ENCODE assay signal across 24 cellular contexts in genomic region chr11:62580959-62581715, GRCh38.
"Had no signal": no experiment of that assay in that cellular context is flagged by ENCODE, and none has a peak within 500 bp of the region (broad histone marks: within the 10 kb centered on the region; RNA-seq: fewer than 3 reads in every experiment).

No MANE protein-coding gene starts in this region.

- H3K9me3 Mint-ChIP-seq: activated T-helper 1 cell treated with anti-CD3 and anti-CD28 coated beads, Interleukin-12 subunit alpha, Interleukin-12 subunit beta, Interleukin-2, Interleukin-4 antibody, amounts not matched to agents 30 ng/mL and 10 ng/mL and 1 ng/mL, durations not matched to agents 14 hours and 24 hours and 36 hours; nephron; T-helper 1 cell treated with Interleukin-12 subunit alpha and Interleukin-12 subunit beta and Interleukin-4 antibody, amounts not matched to agents 30 μg/mL and 1 μg/mL, for 36 hours had no signal

- DNase-seq: activated CD4-positive, alpha-beta T cell treated with anti-CD3 and anti-CD28 coated beads, Interleukin-2, amount 50 U/mL, for 4 hours; activated CD4-positive, CD25-positive, alpha-beta regulatory T cell treated with anti-CD3 and anti-CD28 coated beads, Interleukin-2, amount 50 U/mL, for 72 hours; activated gamma-delta T cell treated with Interleukin-2 at 50 U/mL for 16 hours; adrenal gland; dermis blood vessel endothelial cell; effector memory CD4-positive, alpha-beta T cell; foreskin fibroblast; left ventricle myocardium inferior; mammary epithelial cell; midbrain; nucleus accumbens; right cardiac atrium; stimulated activated CD4-positive, alpha-beta T cell treated with anti-CD3 and anti-CD28 coated beads, Interleukin-15, amount 100 ng/mL, for 24 hours; stimulated activated CD4-positive, alpha-beta T cell treated with anti-CD3 and anti-CD28 coated beads, Interleukin-2, amount 100 ng/mL, for 48 hours; stomach; upper lobe of left lung had no signal

- FAIRE-seq: bronchial epithelial cell, keratinocyte had no signal

- ATAC-seq: right cardiac atrium had no signal

- H3K9me3 ChIP-seq: adrenal gland, left ventricle myocardium inferior, prostate gland, stomach, upper lobe of left lung had no signal

- H3K4me3 ChIP-seq: adrenal gland, left ventricle myocardium inferior, prostate gland, skin epidermis, stomach, upper lobe of left lung had no signal

- H3K4me1 ChIP-seq: prostate gland had no signal

- H3K4me3 Mint-ChIP-seq: activated T-helper 1 cell treated with anti-CD3 and anti-CD28 coated beads, Interleukin-12 subunit alpha, Interleukin-12 subunit beta, Interleukin-2, Interleukin-4 antibody, amounts not matched to agents 30 ng/mL and 10 ng/mL and 1 ng/mL, durations not matched to agents 14 hours and 24 hours and 36 hours; nephron; T-helper 1 cell treated with Interleukin-12 subunit alpha and Interleukin-12 subunit beta and Interleukin-4 antibody, amounts not matched to agents 30 μg/mL and 1 μg/mL, for 36 hours had no signal

- H3K27ac ChIP-seq: left ventricle myocardium inferior, prostate gland, stomach, upper lobe of left lung, VCaP had no signal

- H3K27me3 ChIP-seq: adrenal gland, stomach, upper lobe of left lung had no signal

- H3K27ac Mint-ChIP-seq: activated T-helper 1 cell treated with anti-CD3 and anti-CD28 coated beads, Interleukin-12 subunit alpha, Interleukin-12 subunit beta, Interleukin-2, Interleukin-4 antibody, amounts not matched to agents 30 ng/mL and 10 ng/mL and 1 ng/mL, durations not matched to agents 14 hours and 24 hours and 36 hours; nephron; T-helper 1 cell treated with Interleukin-12 subunit alpha and Interleukin-12 subunit beta and Interleukin-4 antibody, amounts not matched to agents 30 μg/mL and 1 μg/mL, for 36 hours had no signal
